ENCODE assay signal across 9 cellular contexts in the genomic region with DNA sequence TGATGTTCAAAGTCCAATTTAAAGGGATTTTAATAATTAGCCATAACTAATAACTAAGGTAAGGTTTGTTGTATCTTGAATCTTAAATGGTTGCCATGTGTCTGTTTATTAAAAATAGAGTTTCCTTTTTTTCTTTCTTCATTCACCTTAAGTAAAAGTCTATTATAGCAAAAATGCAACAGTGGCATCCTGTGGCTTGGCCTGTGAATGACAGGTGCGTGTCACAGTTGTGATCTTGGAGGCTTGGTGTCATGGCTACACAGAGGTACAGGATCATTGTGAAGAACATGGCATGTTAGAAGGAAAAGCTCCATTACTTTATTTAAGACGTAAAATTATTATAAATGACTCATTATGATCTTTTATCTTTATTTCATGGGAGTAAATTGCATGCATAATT.
DNase-seq lines count a peak whose midpoint lies in the region; ATAC-seq lines count a peak whose summit lies in the region.
"Had no signal": no experiment of that assay in that cellular context is flagged by ENCODE, and none has a peak within 500 bp of the region (broad histone marks: within the 10 kb centered on the region; RNA-seq: fewer than 3 reads in every experiment).

No MANE protein-coding gene starts in this region.

- ATAC-seq in GM21526 (IDR thresholded peaks at IDR 0.05; ENCODE audit: low FRiP score, unreplicated experiment) (peak; percentile 54), left lobe of liver (peak; percentile 78), GM21786 (IDR thresholded peaks at IDR 0.05; ENCODE audit: unreplicated experiment) (no peak)

- DNase-seq in NCI-H2171 treated with DMSO at 0.1 percent for 48 hours (lab: John Stamatoyannopoulos, UW): peak; percentile 30
- no peak for DNase-seq in NCI-H2171 (lab: John Stamatoyannopoulos, UW)
- DNase-seq in MV-4-11 (lab: John Stamatoyannopoulos, UW): peak; percentile 22
- DNase-seq in left lobe of liver (ENCODE audit: low spot score): no peak
- no peak for DNase-seq in cerebellar cortex (ENCODE audit: low spot score)
- DNase-seq in mesenteric fat pad (ENCODE audit: low spot score): no peak
- DNase-seq: activated T-cell treated with anti-CD3 and anti-CD28 coated beads, Interleukin-2, amount 50 U/mL, for 1 hour had no signal

Comparison
In these comparisons a context has a peak if more than half of its experiments do, and no peak if none do; other contexts are left out.
1. DNase-seq: peak in NCI-H2171 treated with DMSO at 0.1 percent for 48 hours (single experiment) and MV-4-11 (single experiment); none in NCI-H2171 (single experiment), left lobe of liver (single experiment), cerebellar cortex (single experiment) and mesenteric fat pad (single experiment).